Comparison of ENCODE assay signal across 14 cellular contexts in the genomic region with DNA sequence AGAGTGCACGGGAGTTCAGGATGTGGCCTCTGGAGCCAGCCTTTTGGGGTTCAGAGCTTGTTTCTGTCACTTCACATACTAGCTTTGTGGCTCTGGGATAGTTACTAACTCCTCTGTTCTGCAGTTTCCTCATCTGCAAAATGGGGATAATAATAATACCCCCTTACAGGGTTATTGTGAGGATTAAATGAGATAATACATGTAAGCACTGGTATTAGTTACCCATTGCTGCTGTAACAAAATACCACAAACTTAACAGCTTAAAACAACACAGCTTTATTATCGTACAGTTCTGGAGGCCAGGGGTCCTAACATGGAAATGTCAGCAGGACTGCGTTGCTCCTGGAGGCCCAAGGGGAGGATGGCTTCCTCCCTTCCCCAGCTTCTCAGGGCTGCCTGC. TPM values are rescaled to one million over a fixed set of nuclear protein-coding genes. Genes with fewer than 3 reads are reported as not detected.
DNase-seq lines count a peak whose midpoint lies in the region; ATAC-seq and TF ChIP-seq lines count a peak whose summit lies in the region.
"Had no signal": no experiment of that assay in that cellular context is flagged by ENCODE, and none has a peak within 500 bp of the region (broad histone marks: within the 10 kb centered on the region; RNA-seq: fewer than 3 reads in every experiment).

No MANE protein-coding gene starts in this region.

- no peaks in the 10 kb centered on the region for H3K36me3 Mint-ChIP-seq in natural killer cell

- H3K4me3 ChIP-seq in right cardiac atrium (ENCODE audit: low read length) (no peak overlapping the region), ascending aorta (no peak overlapping the region), vagina (no peak overlapping the region)
- H3K4me3 ChIP-seq: SJCRH30 had no signal

- H3K9me3 ChIP-seq in right cardiac atrium (ENCODE audit: control insufficient read depth, low read length) = no peaks in the 10 kb centered on the region
- no peaks in the 10 kb centered on the region for H3K9me3 ChIP-seq in ascending aorta
- no peaks in the 10 kb centered on the region for H3K9me3 ChIP-seq in vagina
- H3K9me3 ChIP-seq: BE2C, SJCRH30 had no signal

- WGBS in right cardiac atrium = 96% methylated on average over 3 of the region's 3 CpGs

- no peak overlapping the region for H3K4me3 Mint-ChIP-seq in natural killer cell

- TF ChIP-seq CTCF in ascending aorta (IDR thresholded peaks at IDR 0.05) = no peak
- no peak for TF ChIP-seq CTCF in natural killer cell (IDR thresholded peaks at IDR 0.05)
- TF ChIP-seq CTCF in vagina (IDR thresholded peaks at IDR 0.05) = no peak

- no peak for TF ChIP-seq POLR2A in vagina (IDR thresholded peaks at IDR 0.05)

- H3K27me3 ChIP-seq in right cardiac atrium (ENCODE audit: control insufficient read depth, insufficient read depth) (no peaks in the 10 kb centered on the region), ascending aorta (no peaks in the 10 kb centered on the region), vagina (no peaks in the 10 kb centered on the region)
- H3K27me3 ChIP-seq: BE2C, SJCRH30 had no signal

- H3K36me3 ChIP-seq in ascending aorta (peaks cover 12% of the 10 kb centered on the region in 2 donors), vagina (no peaks in the 10 kb centered on the region)
- H3K36me3 ChIP-seq: BE2C, SJCRH30 had no signal

- peak overlapping the region; percentile 63 for H3K27ac ChIP-seq in right cardiac atrium (ENCODE audit: low read length)
- H3K27ac ChIP-seq in ascending aorta = peak overlapping the region; percentile 97 to 98
- H3K27ac ChIP-seq in vagina = peak overlapping the region; percentile 59
- H3K27ac ChIP-seq: SJCRH30 had no signal

- H3K4me1 ChIP-seq in right cardiac atrium (ENCODE audit: control insufficient read depth, insufficient read depth, low read length) (peaks cover 20% of the 10 kb centered on the region), ascending aorta (peaks cover 36 to 63% of the 10 kb centered on the region in 2 donors), vagina (peaks cover 40% of the 10 kb centered on the region)
- H3K4me1 ChIP-seq: SJCRH30 had no signal

- H3K27ac Mint-ChIP-seq in natural killer cell = peak overlapping the region; percentile 54 to 61

- ATAC-seq in right cardiac atrium (no peak), left cardiac atrium (no peak), natural killer cell (no peak), GM18861 (IDR thresholded peaks at IDR 0.05; ENCODE audit: unreplicated experiment) (no peak)
- ATAC-seq: esophagus mucosa had no signal

- DNase-seq in right cardiac atrium = no peak
- DNase-seq in left cardiac atrium = no peak
- DNase-seq in ascending aorta (ENCODE audit: low spot score in 2 of 2) = no peak
- no peak for DNase-seq in natural killer cell
- no peak for DNase-seq in vagina (ENCODE audit: extremely low spot score in 2 of 2)
- DNase-seq in mucosa of gallbladder (ENCODE audit: low spot score) = no peak
- no peak for DNase-seq in HT-29 (ENCODE audit: low spot score)
- DNase-seq: DMS79 treated with DMSO at 0.1 percent for 48 hours, NCI-H2171 treated with DMSO at 0.1 percent for 48 hours, occipital lobe had no signal

- intact Hi-C loops in right cardiac atrium (cut with DNase I) (no loop called here), left cardiac atrium (cut with DNase I) (no loop called here), ascending aorta (cut with DNase I) (loop anchor here (5.0 kb wide), 1 partner anchor 40 kb away; a partner anchor contains a TSS), natural killer cell (cut with micrococcal nuclease) (no loop called here), vagina (cut with DNase I) (no loop called here)

- H3K4me1 Mint-ChIP-seq in natural killer cell = peaks cover 35 to 40% of the 10 kb centered on the region in 2 donors

- H3K9me3 Mint-ChIP-seq in natural killer cell = no peaks in the 10 kb centered on the region

- no peaks in the 10 kb centered on the region for H3K27me3 Mint-ChIP-seq in natural killer cell (ENCODE audit: low read depth in 2 of 2)

RNA-seq across cellular contexts. Expression of a gene that starts 9.3 kb away (rescaled TPM):
- total RNA-seq in right cardiac atrium = 1 to 10 TPM; 4.1 to 6.1 (median 5.1) TPM
- 3.9 TPM for polyA plus RNA-seq in right cardiac atrium
- total RNA-seq in left cardiac atrium = 1 to 10 TPM; 3.3 to 3.7 TPM
- 16.7 TPM for total RNA-seq in ascending aorta
- total RNA-seq in natural killer cell = 10 to 100 TPM; 23.4 to 33.9 (median 30.5) TPM
- 6.9 TPM for total RNA-seq in vagina
- total RNA-seq in mucosa of gallbladder = 7.9 TPM
- total RNA-seq in HT-29 (2014; rRNA removed; shearing (Covaris generic)) = 0.41 and 0.73 TPM in 2 replicates

RNA-seq across cellular contexts. Expression of a gene that starts 40.3 kb away (rescaled TPM):
- 10 to 100 TPM; 16.0 to 21.3 (median 19.7) TPM for total RNA-seq in right cardiac atrium
- 16.2 TPM for polyA plus RNA-seq in right cardiac atrium
- total RNA-seq in left cardiac atrium = 10 to 100 TPM; 16.8 to 18.5 TPM
- 33.0 TPM for total RNA-seq in ascending aorta
- total RNA-seq in natural killer cell = 10 to 100 TPM; 34.1 to 54.0 (median 47.8) TPM
- 44.9 TPM for total RNA-seq in vagina
- 25.9 TPM for total RNA-seq in mucosa of gallbladder
- total RNA-seq in HT-29 (2014; rRNA removed; shearing (Covaris generic)) = 100 and 106 TPM in 2 replicates
